23 cellular contexts compared by ENCODE assay signal in the genomic region with DNA sequence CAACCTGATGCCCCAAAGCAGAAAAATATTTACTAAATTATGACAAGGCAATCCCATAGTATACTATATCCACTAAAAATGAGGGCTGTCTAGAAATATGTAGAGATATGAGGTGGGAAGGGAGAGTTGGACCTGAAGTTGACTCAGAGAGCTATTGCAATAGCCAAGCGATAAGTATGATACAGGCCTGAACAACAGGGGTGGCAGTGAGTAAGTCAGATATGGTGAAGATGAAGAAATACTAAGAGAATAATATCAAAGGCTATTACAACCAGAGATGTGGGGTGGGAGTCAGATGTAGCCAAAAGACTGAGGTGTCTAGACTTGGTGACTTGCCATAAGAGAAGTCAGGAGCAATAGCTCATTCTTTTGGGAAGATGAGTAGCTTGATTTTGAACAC. TPM values are rescaled to one million over a fixed set of nuclear protein-coding genes. Genes with fewer than 3 reads are reported as not detected.
DNase-seq lines count a peak whose midpoint lies in the region; ATAC-seq, FAIRE-seq and TF ChIP-seq lines count a peak whose summit lies in the region.
"Had no signal": no experiment of that assay in that cellular context is flagged by ENCODE, and none has a peak within 500 bp of the region (broad histone marks: within the 10 kb centered on the region; RNA-seq: fewer than 3 reads in every experiment).

No MANE protein-coding gene starts in this region.

- no peak overlapping the region for H3K9ac ChIP-seq in mammary epithelial cell (ENCODE audit: insufficient read depth, low read length)
- H3K9ac ChIP-seq: BLaER1 treated with 17β-estradiol and CSF1 and Interleukin-3, amounts not matched to agents 10 nM and 100 nM had no signal

- FAIRE-seq in bronchial epithelial cell (lab: Jason Lieb, UNC) = no peak
- FAIRE-seq: D721Med, endothelial cell of umbilical vein had no signal

- no peak overlapping the region for H2AFZ ChIP-seq in mammary epithelial cell (ENCODE audit: low read depth, low read length)

- no peak for ATAC-seq in HG03571 (IDR thresholded peaks at IDR 0.05; ENCODE audit: unreplicated experiment)
- ATAC-seq: activated CD4-positive, alpha-beta T cell treated with anti-CD3 and anti-CD28 coated beads for 36 hours; stimulated activated naive CD8-positive, alpha-beta T cell treated with anti-CD3 and anti-CD28 coated beads, Interleukin-15, amount 100 ng/mL, for 72 hours had no signal

- H3K4me2 ChIP-seq in mammary epithelial cell (ENCODE audit: insufficient read depth, low read depth, low read length) = no peak overlapping the region
- H3K4me2 ChIP-seq: BLaER1 treated with 17β-estradiol and CSF1 and Interleukin-3, amounts not matched to agents 10 nM and 100 nM had no signal

- H3K27ac ChIP-seq in mammary epithelial cell (ENCODE audit: insufficient read depth, low read depth, low read length) = no peak overlapping the region
- H3K27ac ChIP-seq: 22Rv1; BLaER1 treated with 17β-estradiol and CSF1 and Interleukin-3, amounts not matched to agents 10 nM and 100 nM; cardiac muscle cell; spleen; transverse colon had no signal

- H3K27me3 Mint-ChIP-seq in MCF 10A (ENCODE audit: insufficient read depth, unreplicated experiment) (no peaks in the 10 kb centered on the region), mesothelial cell of epicardium (ENCODE audit: low read depth) (no peaks in the 10 kb centered on the region)
- H3K27me3 Mint-ChIP-seq: activated CD4-positive, alpha-beta T cell treated with anti-CD3 and anti-CD28 coated beads for 36 hours; stimulated activated naive CD8-positive, alpha-beta T cell treated with anti-CD3 and anti-CD28 coated beads, Interleukin-15, amount 100 ng/mL, for 72 hours had no signal

- H3K27me3 ChIP-seq in mammary epithelial cell (ENCODE audit: insufficient read depth, low read length) = no peaks in the 10 kb centered on the region
- no peaks in the 10 kb centered on the region for H3K27me3 ChIP-seq in bronchial epithelial cell (ENCODE audit: control insufficient read depth, insufficient read depth, low read length)
- H3K27me3 ChIP-seq: BLaER1 treated with 17β-estradiol and CSF1 and Interleukin-3, amounts not matched to agents 10 nM and 100 nM; cardiac muscle cell; spleen; transverse colon had no signal

- BruUV-seq in mammary epithelial cell (replicated peaks; lab: Mats Ljungman, UMichigan) = no TSS peak
- BruUV-seq in MCF 10A (replicated peaks; lab: Mats Ljungman, UMichigan) = no TSS peak

- H3K79me2 ChIP-seq in mammary epithelial cell (ENCODE audit: insufficient read depth, low read length) = peaks cover 33% of the 10 kb centered on the region

- TF ChIP-seq CTCF in mammary epithelial cell (conservative IDR thresholded peaks at IDR 0.05 in 1 of 2, IDR thresholded peaks at IDR 0.05 in 1 of 2; ENCODE audit: extremely low read depth in 1 of 2, insufficient read depth in 1 of 2, low read depth in 1 of 2, low read length in 2 of 2) = no peak
- TF ChIP-seq CTCF in MCF 10A (IDR thresholded peaks at IDR 0.05; ENCODE audit: unreplicated experiment) = no peak
- no peak for TF ChIP-seq CTCF in bronchial epithelial cell (IDR thresholded peaks at IDR 0.05; ENCODE audit: insufficient read depth, low read length, severe bottlenecking)
- TF ChIP-seq CTCF in mesothelial cell of epicardium (IDR thresholded peaks at IDR 0.05; ENCODE audit: unreplicated experiment) = no peak

- H3K36me3 ChIP-seq in mammary epithelial cell (ENCODE audit: insufficient read depth, low read length) (no peaks in the 10 kb centered on the region), bronchial epithelial cell (ENCODE audit: control insufficient read depth, insufficient read depth, low read length) (no peaks in the 10 kb centered on the region)
- H3K36me3 ChIP-seq: cardiac muscle cell, transverse colon had no signal

- 0% methylated on average over 1 of the region's 1 CpG for WGBS in mammary epithelial cell (ENCODE audit: low coverage, missing lambda C conversion rate)

- no peaks in the 10 kb centered on the region for H3K9me3 Mint-ChIP-seq in MCF 10A (ENCODE audit: unreplicated experiment)
- peaks cover 4% of the 10 kb centered on the region for H3K9me3 Mint-ChIP-seq in mesothelial cell of epicardium
- H3K9me3 Mint-ChIP-seq: activated T-helper 2 cell treated with anti-CD3 and anti-CD28 coated beads, Interferon-gamma antibody, Interleukin-2, Interleukin-4, amounts not matched to agents 10 μg/mL and 5 μg/mL and 100 μg/mL, durations not matched to agents 14 hours and 24 hours and 36 hours; stimulated activated naive CD8-positive, alpha-beta T cell treated with anti-CD3 and anti-CD28 coated beads, Interleukin-15, amount 100 ng/mL, for 72 hours had no signal

- H3K4me3 Mint-ChIP-seq in MCF 10A (ENCODE audit: unreplicated experiment) (no peak overlapping the region), mesothelial cell of epicardium (no peak overlapping the region)
- H3K4me3 Mint-ChIP-seq: activated CD4-positive, alpha-beta T cell treated with anti-CD3 and anti-CD28 coated beads for 36 hours; nephron progenitor cell; stimulated activated naive CD8-positive, alpha-beta T cell treated with anti-CD3 and anti-CD28 coated beads, Interleukin-15, amount 100 ng/mL, for 72 hours had no signal

- peak; percentile 79 for DNase-seq in mammary epithelial cell
- DNase-seq in MCF 10A (ENCODE audit: unreplicated experiment) = no peak
- peak; percentile 93 for DNase-seq in bronchial epithelial cell (ENCODE audit: low read depth)
- DNase-seq in kidney tubule cell (ENCODE audit: low spot score) = peak; percentile 34
- DNase-seq in activated naive CD4-positive, alpha-beta T cell treated with anti-CD3 and anti-CD28 coated beads, Interleukin-2, amount 50 U/mL, for 16 hours = no peak
- DNase-seq in activated CD4-positive, alpha-beta T cell treated with anti-CD3 and anti-CD28 coated beads for 1 hour = no peak
- DNase-seq in mesothelial cell of epicardium (ENCODE audit: low spot score in 2 of 2, unreplicated experiment in 2 of 2) = no peak
- DNase-seq: activated CD4-positive, alpha-beta T cell treated with anti-CD3 and anti-CD28 coated beads for 36 hours; left cardiac atrium; nephron progenitor cell; Right ventricle myocardium superior; spleen; stimulated activated CD4-positive, alpha-beta T cell treated with anti-CD3 and anti-CD28 coated beads, Interleukin-4, amount 100 ng/mL, for 4 hours; stimulated activated naive CD8-positive, alpha-beta T cell treated with anti-CD3 and anti-CD28 coated beads, Interleukin-15, amount 100 ng/mL, for 72 hours; SW 1271; transverse colon had no signal

- peaks cover 45% of the 10 kb centered on the region for H3K4me1 ChIP-seq in mammary epithelial cell (ENCODE audit: insufficient read depth, low read length)

- H3K4me1 Mint-ChIP-seq in MCF 10A (ENCODE audit: insufficient read depth, unreplicated experiment) (peaks cover 16% of the 10 kb centered on the region), mesothelial cell of epicardium (peaks cover 11% of the 10 kb centered on the region)
- H3K4me1 Mint-ChIP-seq: nephron progenitor cell had no signal

- CTCF ChIA-PET in mammary epithelial cell (lab: Charles Lee; ENCODE audit: low non-redundant PET) = interaction anchor here (0.5 to 0.7 kb wide), 2 partner anchors 19 to 244 kb away, joined by 3 to 7 read pairs; no protein-coding TSS in a partner anchor
- CTCF ChIA-PET in MCF 10A (lab: Yijun Ruan, JAX) = interaction anchor here (0.7 to 1.7 kb wide), 7 partner anchors 10 to 158 kb away, joined by 3 to 8 read pairs (median 4); a partner anchor contains a TSS

- H3K27ac Mint-ChIP-seq in MCF 10A (ENCODE audit: low read depth, unreplicated experiment) = no peak overlapping the region
- no peak overlapping the region for H3K27ac Mint-ChIP-seq in mesothelial cell of epicardium
- H3K27ac Mint-ChIP-seq: activated CD4-positive, alpha-beta T cell treated with anti-CD3 and anti-CD28 coated beads for 36 hours; activated T-helper 2 cell treated with anti-CD3 and anti-CD28 coated beads, Interferon-gamma antibody, Interleukin-2, Interleukin-4, amounts not matched to agents 10 μg/mL and 5 μg/mL and 100 μg/mL, durations not matched to agents 14 hours and 24 hours and 36 hours; nephron progenitor cell; stimulated activated naive CD8-positive, alpha-beta T cell treated with anti-CD3 and anti-CD28 coated beads, Interleukin-15, amount 100 ng/mL, for 72 hours had no signal

- in situ Hi-C loops in mammary epithelial cell (cut with MboI; ENCODE audit: low sequenced_read_pairs in 2 of 2) = no loop called here

- no peaks in the 10 kb centered on the region for H4K20me1 ChIP-seq in mammary epithelial cell (ENCODE audit: insufficient read depth, low read length)

- no peak overlapping the region for H3K4me3 ChIP-seq in mammary epithelial cell (replicated peaks in 1 of 3; ENCODE audit: insufficient read depth in 1 of 3, low read depth in 2 of 3, low read length in 3 of 3)
- no peak overlapping the region for H3K4me3 ChIP-seq in bronchial epithelial cell (ENCODE audit: low read depth, low read length)
- H3K4me3 ChIP-seq: BLaER1 treated with 17β-estradiol and CSF1 and Interleukin-3, amounts not matched to agents 10 nM and 100 nM; cardiac muscle cell; spleen; transverse colon had no signal

- POLR2A ChIA-PET in MCF 10A (lab: Yijun Ruan, JAX) = interaction anchor here (0.6 to 4.0 kb wide), 5 partner anchors 9 to 20 kb away, joined by 3 to 22 read pairs (median 4); a partner anchor contains a TSS

- H3K36me3 Mint-ChIP-seq in MCF 10A (ENCODE audit: insufficient read depth, unreplicated experiment) (no peaks in the 10 kb centered on the region), mesothelial cell of epicardium (peaks cover 5% of the 10 kb centered on the region)

- no peaks in the 10 kb centered on the region for H3K9me3 ChIP-seq in mammary epithelial cell (replicated peaks; ENCODE audit: insufficient read depth, low read length)
- H3K9me3 ChIP-seq: spleen, transverse colon had no signal

- dilution Hi-C loops in mammary epithelial cell (cut with HindIII; ENCODE audit: low sequenced_read_pairs) = no loop called here

- intact Hi-C loops in mammary epithelial cell (cut with micrococcal nuclease) = no loop called here
- intact Hi-C loops in MCF 10A (cut with micrococcal nuclease) = no loop called here

RNA-seq across cellular contexts. Expression of a gene that starts 9.2 kb away (rescaled TPM):
- total RNA-seq in mammary epithelial cell (1 to 10 TPM; 9.2 to 9.6 TPM), MCF 10A (2022) (11.3 and 15.2 TPM in 2 replicates), bronchial epithelial cell (11.3 and 12.0 TPM in 2 replicates), mesothelial cell of epicardium (10.4 to 11.3 TPM (median 11.1 TPM) in 3 replicates)
- polyA plus RNA-seq in mammary epithelial cell = 5.5 TPM
- polyA minus RNA-seq in mammary epithelial cell = 20.0 TPM

RNA-seq across cellular contexts. Expression of a gene that starts 10.4 kb away (rescaled TPM):
- total RNA-seq in mammary epithelial cell = 10 to 100 TPM; 21.9 to 68.3 TPM
- polyA plus RNA-seq in mammary epithelial cell = 13.9 TPM
- polyA minus RNA-seq in mammary epithelial cell = 42.8 TPM
- 10.4 and 11.4 TPM in 2 replicates for total RNA-seq in MCF 10A (2022)
- 21.6 and 26.4 TPM in 2 replicates for total RNA-seq in bronchial epithelial cell
- total RNA-seq in mesothelial cell of epicardium = 17.8 to 19.2 TPM (median 18.1 TPM) in 3 replicates

Comparison
In these comparisons a context has a peak if more than half of its experiments do, and no peak if none do; other contexts are left out.
1. DNase-seq: peak in mammary epithelial cell (single experiment), bronchial epithelial cell (single experiment) and kidney tubule cell (single experiment); none in MCF 10A (single experiment), activated naive CD4-positive, alpha-beta T cell treated with anti-CD3 and anti-CD28 coated beads, Interleukin-2, amount 50 U/mL, for 16 hours (single experiment), activated CD4-positive, alpha-beta T cell treated with anti-CD3 and anti-CD28 coated beads for 1 hour (single experiment) and mesothelial cell of epicardium (0 of 2).